In genomic region chr11:120871924-120872323, GRCh38 we compare ENCODE assay signal across 18 cellular contexts.
DNase-seq lines count a peak whose midpoint lies in the region; ATAC-seq and TF ChIP-seq lines count a peak whose summit lies in the region.
"Had no signal": no experiment of that assay in that cellular context is flagged by ENCODE, and none has a peak within 500 bp of the region (broad histone marks: within the 10 kb centered on the region; RNA-seq: fewer than 3 reads in every experiment).

No MANE protein-coding gene starts in this region.

- peaks cover 58% of the 10 kb centered on the region for H3K4me1 ChIP-seq in BLaER1
- H3K4me1 ChIP-seq: HAP-1 had no signal

- H3K27me3 ChIP-seq in BLaER1 (peaks cover 19% of the 10 kb centered on the region), H7 (ENCODE audit: control insufficient read depth, insufficient read depth, low read length) (no peaks in the 10 kb centered on the region)

- CTCF ChIA-PET in WTC11 (lab: Charles Lee): interaction anchor here (1.2 kb wide), 1 partner anchor 187 kb away, joined by 3 read pairs; no protein-coding TSS in a partner anchor

- POLR2A ChIA-PET in WTC11 (lab: Charles Lee): no interaction called here

- H4K20me1 ChIP-seq in BLaER1: peaks cover 17% of the 10 kb centered on the region; the same call in 1 of the 2 replicates

- H3K4me3 ChIP-seq in BLaER1 (no peak overlapping the region), H7 (ENCODE audit: insufficient read depth, low read depth, low read length) (no peak overlapping the region)
- H3K4me3 ChIP-seq: HAP-1 had no signal

- peak; percentile 45 for ATAC-seq in WTC11
- ATAC-seq in HG03097 (IDR thresholded peaks at IDR 0.05; ENCODE audit: low FRiP score, unreplicated experiment): no peak

- no peak overlapping the region for H3K9ac ChIP-seq in BLaER1

- DNase-seq in H7 (peak; percentile 53), WTC11 (ENCODE audit: low spot score) (no peak), iPS-NIHi11 (ENCODE audit: low spot score) (peak; percentile 30), HFFc6 (no peak), hippocampal formation (lab: John Stamatoyannopoulos, UW) (no peak), dedifferentiated amniotic fluid mesenchymal stem cell (ENCODE audit: extremely low spot score) (no peak)
- DNase-seq: C1 segment of cervical spinal cord; Calu3; CD4-positive, alpha-beta memory T cell; COR-L47; DMS53; DMS79 treated with DMSO at 0.1 percent for 48 hours; GF-D8 had no signal

- H3K27ac Mint-ChIP-seq in WTC11: no peak overlapping the region
- H3K27ac Mint-ChIP-seq in HFFc6: no peak overlapping the region
- H3K27ac Mint-ChIP-seq: B cell; CD4-positive, alpha-beta memory T cell had no signal

- H3K4me3 Mint-ChIP-seq in WTC11 (no peak overlapping the region), HFFc6 (no peak overlapping the region)
- H3K4me3 Mint-ChIP-seq: B cell; CD4-positive, alpha-beta memory T cell had no signal

- TF ChIP-seq CTCF in WTC11 (IDR thresholded peaks at IDR 0.05): no peak
- TF ChIP-seq CTCF in HFFc6 (IDR thresholded peaks at IDR 0.05): no peak

- H3K36me3 ChIP-seq in BLaER1 (no peaks in the 10 kb centered on the region), H7 (replicated peaks; ENCODE audit: control insufficient read depth, insufficient read depth, low read length) (no peaks in the 10 kb centered on the region)
- H3K36me3 ChIP-seq: HAP-1 had no signal

- H3K27ac ChIP-seq in BLaER1: no peak overlapping the region
- H3K27ac ChIP-seq: 22Rv1 had no signal

- peak overlapping the region; percentile 13; the same call in 1 of the 2 replicates for H3K4me2 ChIP-seq in BLaER1

- peaks cover 13% of the 10 kb centered on the region for H3K36me3 Mint-ChIP-seq in WTC11
- H3K36me3 Mint-ChIP-seq in HFFc6 (ENCODE audit: low read depth): peaks cover 5% of the 10 kb centered on the region; the same call in 1 of the 2 replicates
- H3K36me3 Mint-ChIP-seq: CD4-positive, alpha-beta memory T cell had no signal

- H3K27me3 Mint-ChIP-seq in WTC11 (ENCODE audit: low read depth) (peaks cover 3% of the 10 kb centered on the region; the same call in 1 of the 2 replicates), HFFc6 (ENCODE audit: insufficient read depth) (peaks cover 28% of the 10 kb centered on the region)

- H3K9me3 ChIP-seq in BLaER1: no peaks in the 10 kb centered on the region
- H3K9me3 ChIP-seq: HAP-1 had no signal

- H3K4me1 Mint-ChIP-seq in WTC11 (peaks cover 34% of the 10 kb centered on the region), HFFc6 (ENCODE audit: low read depth) (no peaks in the 10 kb centered on the region)

- H3K9me3 Mint-ChIP-seq in WTC11 (peaks cover 9% of the 10 kb centered on the region), HFFc6 (peaks cover 5% of the 10 kb centered on the region; the same call in 1 of the 2 replicates)

TF ChIP-seq in WTC11, 78 proteins besides CTCF, POLR2A, EP300 and RAD21:
- TF ChIP-seq TP53 (CRISPR knock-in tag; IDR thresholded peaks at IDR 0.05): no peak
- TF ChIP-seq, protein P1, sequence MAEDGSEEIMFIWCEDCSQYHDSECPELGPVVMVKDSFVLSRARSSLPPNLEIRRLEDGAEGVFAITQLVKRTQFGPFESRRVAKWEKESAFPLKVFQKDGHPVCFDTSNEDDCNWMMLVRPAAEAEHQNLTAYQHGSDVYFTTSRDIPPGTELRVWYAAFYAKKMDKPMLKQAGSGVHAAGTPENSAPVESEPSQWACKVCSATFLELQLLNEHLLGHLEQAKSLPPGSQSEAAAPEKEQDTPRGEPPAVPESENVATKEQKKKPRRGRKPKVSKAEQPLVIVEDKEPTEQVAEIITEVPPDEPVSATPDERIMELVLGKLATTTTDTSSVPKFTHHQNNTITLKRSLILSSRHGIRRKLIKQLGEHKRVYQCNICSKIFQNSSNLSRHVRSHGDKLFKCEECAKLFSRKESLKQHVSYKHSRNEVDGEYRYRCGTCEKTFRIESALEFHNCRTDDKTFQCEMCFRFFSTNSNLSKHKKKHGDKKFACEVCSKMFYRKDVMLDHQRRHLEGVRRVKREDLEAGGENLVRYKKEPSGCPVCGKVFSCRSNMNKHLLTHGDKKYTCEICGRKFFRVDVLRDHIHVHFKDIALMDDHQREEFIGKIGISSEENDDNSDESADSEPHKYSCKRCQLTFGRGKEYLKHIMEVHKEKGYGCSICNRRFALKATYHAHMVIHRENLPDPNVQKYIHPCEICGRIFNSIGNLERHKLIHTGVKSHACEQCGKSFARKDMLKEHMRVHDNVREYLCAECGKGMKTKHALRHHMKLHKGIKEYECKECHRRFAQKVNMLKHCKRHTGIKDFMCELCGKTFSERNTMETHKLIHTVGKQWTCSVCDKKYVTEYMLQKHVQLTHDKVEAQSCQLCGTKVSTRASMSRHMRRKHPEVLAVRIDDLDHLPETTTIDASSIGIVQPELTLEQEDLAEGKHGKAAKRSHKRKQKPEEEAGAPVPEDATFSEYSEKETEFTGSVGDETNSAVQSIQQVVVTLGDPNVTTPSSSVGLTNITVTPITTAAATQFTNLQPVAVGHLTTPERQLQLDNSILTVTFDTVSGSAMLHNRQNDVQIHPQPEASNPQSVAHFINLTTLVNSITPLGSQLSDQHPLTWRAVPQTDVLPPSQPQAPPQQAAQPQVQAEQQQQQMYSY (CRISPR knock-in tag; IDR thresholded peaks at IDR 0.05): no peak
- TF ChIP-seq E2F5 (CRISPR knock-in tag; IDR thresholded peaks at IDR 0.05): no peak
- TF ChIP-seq AFF4 (CRISPR knock-in tag; IDR thresholded peaks at IDR 0.05; ENCODE audit: borderline replicate concordance): no peak
- no peak for TF ChIP-seq ETV6 (CRISPR knock-in tag; IDR thresholded peaks at IDR 0.05)
- TF ChIP-seq, protein P2, sequence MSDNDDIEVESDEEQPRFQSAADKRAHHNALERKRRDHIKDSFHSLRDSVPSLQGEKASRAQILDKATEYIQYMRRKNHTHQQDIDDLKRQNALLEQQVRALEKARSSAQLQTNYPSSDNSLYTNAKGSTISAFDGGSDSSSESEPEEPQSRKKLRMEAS (CRISPR knock-in tag; IDR thresholded peaks at IDR 0.05): no peak

Comparison
In these comparisons a context has a peak if more than half of its experiments do, and no peak if none do; other contexts are left out.
1. DNase-seq: peak in H7 (single experiment) and iPS-NIHi11 (single experiment); none in WTC11 (single experiment), HFFc6 (single experiment), hippocampal formation (0 of 2) and dedifferentiated amniotic fluid mesenchymal stem cell (single experiment).